1 cellular context compared by ENCODE assay signal in genomic region chr7:32616625-32617024, GRCh38.
TF ChIP-seq lines count a peak whose summit lies in the region.

No MANE protein-coding gene starts in this region.

TF ChIP-seq in SK-N-SH, 30 proteins besides CTCF, POLR2A, EP300 and RAD21 (continued from another document):
- TF ChIP-seq MAX (IDR thresholded peaks at IDR 0.05; ENCODE audit: low read depth): peak; percentile 60; the same call in 1 of the 2 replicates
- TF ChIP-seq POLR2AphosphoS5 (IDR thresholded peaks at IDR 0.05; ENCODE audit: low read depth, low read length): peak; percentile 32; the same call in 1 of the 2 replicates
- TF ChIP-seq YY1 (IDR thresholded peaks at IDR 0.05; ENCODE audit: low read depth): no peak
- TF ChIP-seq FOXM1 (IDR thresholded peaks at IDR 0.05; ENCODE audit: low read depth): no peak
- TF ChIP-seq JUND (IDR thresholded peaks at IDR 0.05): peak; percentile 76
- TF ChIP-seq GABPA (IDR thresholded peaks at IDR 0.05; ENCODE audit: low read depth): no peak
- no peak for TF ChIP-seq IRF3 (IDR thresholded peaks at IDR 0.05; ENCODE audit: low read depth, low read length)
- TF ChIP-seq TAF1 (IDR thresholded peaks at IDR 0.05; ENCODE audit: borderline replicate concordance, low read depth, low read length): no peak
- TF ChIP-seq TCF12 (IDR thresholded peaks at IDR 0.05): peak; percentile 80
- no peak for TF ChIP-seq RFX5 (IDR thresholded peaks at IDR 0.05; ENCODE audit: low read length)
TF ChIP-seq in SK-N-SH: peak in this region for 9.
